In genomic region chr1:206504363-206504713, GRCh38 we compare ENCODE assay signal across 13 cellular contexts. TPM values are rescaled to one million over a fixed set of nuclear protein-coding genes. Genes with fewer than 3 reads are reported as not detected.
DNase-seq lines count a peak whose midpoint lies in the region; ATAC-seq, FAIRE-seq and TF ChIP-seq lines count a peak whose summit lies in the region.
"Had no signal": no experiment of that assay in that cellular context is flagged by ENCODE, and none has a peak within 500 bp of the region (broad histone marks: within the 10 kb centered on the region; RNA-seq: fewer than 3 reads in every experiment).

No MANE protein-coding gene starts in this region.

- TF ChIP-seq RAD21 in liver (IDR thresholded peaks at IDR 0.05), result no peak

- H3K27ac ChIP-seq in liver (ENCODE audit: low read depth in 1 of 2, low read length in 2 of 2), result no peak overlapping the region
- H3K27ac ChIP-seq in right lobe of liver, result no peak overlapping the region
- H3K27ac ChIP-seq in kidney (ENCODE audit: low read depth in 2 of 2, low read length in 2 of 2), result peak overlapping the region; percentile 20 to 29

- peaks cover 24% of the 10 kb centered on the region for H3K27me3 Mint-ChIP-seq in activated CD4-positive, alpha-beta memory T cell treated with anti-CD3 and anti-CD28 coated beads, Interleukin-2, amount 10 ng/mL, durations not matched to agents 7 days and 5 days
- H3K27me3 Mint-ChIP-seq in osteocyte (ENCODE audit: unreplicated experiment), result peaks cover 34% of the 10 kb centered on the region

- intact Hi-C loops in right lobe of liver (cut with DNase I) (loop anchor here in 1 of 2 donors (5.0 kb wide), 1 partner anchor 38 kb away; no protein-coding TSS in a partner anchor), kidney (cut with DNase I) (no loop called here)

- peaks cover 48% of the 10 kb centered on the region for H3K4me1 Mint-ChIP-seq in activated CD4-positive, alpha-beta memory T cell treated with anti-CD3 and anti-CD28 coated beads, Interleukin-2, amount 10 ng/mL, durations not matched to agents 7 days and 5 days
- H3K4me1 Mint-ChIP-seq in osteocyte (ENCODE audit: unreplicated experiment), result peaks cover 29% of the 10 kb centered on the region

- DNase-seq in right lobe of liver (no peak), kidney (no peak), EL (no peak), osteocyte (ENCODE audit: extremely low spot score, unreplicated experiment) (no peak)
- DNase-seq in activated CD4-positive, alpha-beta memory T cell treated with anti-CD3 and anti-CD28 coated beads, Interleukin-2, amount 10 ng/mL, durations not matched to agents 7 days and 5 days, result no peak
- DNase-seq: naive B cell, NCI-H146, NCI-H524 had no signal

- no peak overlapping the region for H3K9ac ChIP-seq in liver (ENCODE audit: low read depth in 1 of 2, low read length in 2 of 2)
- H3K9ac ChIP-seq in kidney (ENCODE audit: low read length in 2 of 2), result no peak overlapping the region

- H3K4me1 ChIP-seq in liver (ENCODE audit: control insufficient read depth in 4 of 4, insufficient read depth in 4 of 4, low read length in 3 of 4) (peaks cover 11 to 64% (median 48%) of the 10 kb centered on the region in 4 donors), right lobe of liver (peaks cover 0 to 41% (median 8%) of the 10 kb centered on the region in 4 donors), kidney (ENCODE audit: control insufficient read depth in 1 of 2, insufficient read depth in 1 of 2, low read depth in 1 of 2, low read length in 2 of 2) (peaks cover 6 to 18% of the 10 kb centered on the region in 2 donors)

- no peak for FAIRE-seq in kidney (lab: Jason Lieb, UNC)

- no peak overlapping the region for H3K4me3 ChIP-seq in liver (ENCODE audit: low read depth in 1 of 3, low read length in 3 of 3)
- H3K4me3 ChIP-seq in right lobe of liver, result no peak overlapping the region
- H3K4me3 ChIP-seq in kidney (ENCODE audit: low read length in 2 of 2), result no peak overlapping the region
- H3K4me3 ChIP-seq: left lung had no signal

- TF ChIP-seq CTCF in liver (IDR thresholded peaks at IDR 0.05; ENCODE audit: low read depth, low read length, missing input control), result no peak
- no peak for TF ChIP-seq CTCF in right lobe of liver (IDR thresholded peaks at IDR 0.05)
- no peak for TF ChIP-seq CTCF in kidney (IDR thresholded peaks at IDR 0.05; ENCODE audit: borderline replicate concordance, extremely low read depth, insufficient read depth)
- TF ChIP-seq CTCF in osteocyte (IDR thresholded peaks at IDR 0.05), result no peak

- H3K27me3 ChIP-seq in liver (ENCODE audit: control insufficient read depth in 4 of 4, insufficient read depth in 4 of 4, low read length in 3 of 4) (no peaks in the 10 kb centered on the region), right lobe of liver (no peaks in the 10 kb centered on the region)

- H3K9me3 Mint-ChIP-seq in activated CD4-positive, alpha-beta memory T cell treated with anti-CD3 and anti-CD28 coated beads, Interleukin-2, amount 10 ng/mL, durations not matched to agents 7 days and 5 days, result no peaks in the 10 kb centered on the region
- no peaks in the 10 kb centered on the region for H3K9me3 Mint-ChIP-seq in osteocyte (ENCODE audit: unreplicated experiment)
- H3K9me3 Mint-ChIP-seq: naive B cell; stimulated activated memory B cell treated with anti-CD40 and anti-IgM and Interleukin-4, amounts not matched to agents 10 μg/mL and 1 μg/mL and 100 μg/mL, for 72 hours had no signal

- 70% methylated on average over 3 of the region's 3 CpGs for WGBS in liver
- 31% methylated on average over 3 of the region's 3 CpGs for WGBS in right lobe of liver (ENCODE audit: insufficient coverage, low coverage, low lambda C conversion rate, missing lambda C conversion rate)

- peak overlapping the region; percentile 51 for H3K27ac Mint-ChIP-seq in activated CD4-positive, alpha-beta memory T cell treated with anti-CD3 and anti-CD28 coated beads, Interleukin-2, amount 10 ng/mL, durations not matched to agents 7 days and 5 days
- no peak overlapping the region for H3K27ac Mint-ChIP-seq in osteocyte (ENCODE audit: unreplicated experiment)
- H3K27ac Mint-ChIP-seq: stimulated activated memory B cell treated with anti-CD40 and anti-IgM and Interleukin-4, amounts not matched to agents 10 μg/mL and 1 μg/mL and 100 μg/mL, for 72 hours had no signal

- H3K36me3 Mint-ChIP-seq in activated CD4-positive, alpha-beta memory T cell treated with anti-CD3 and anti-CD28 coated beads, Interleukin-2, amount 10 ng/mL, durations not matched to agents 7 days and 5 days (ENCODE audit: low read depth), result peaks cover 4% of the 10 kb centered on the region
- H3K36me3 Mint-ChIP-seq in osteocyte (ENCODE audit: unreplicated experiment), result no peaks in the 10 kb centered on the region
- H3K36me3 Mint-ChIP-seq: naive B cell; stimulated activated memory B cell treated with anti-CD40 and anti-IgM and Interleukin-4, amounts not matched to agents 10 μg/mL and 1 μg/mL and 100 μg/mL, for 72 hours had no signal

- H3K9me3 ChIP-seq in liver (ENCODE audit: control insufficient read depth in 4 of 4, low read length in 3 of 4) (no peaks in the 10 kb centered on the region), right lobe of liver (no peaks in the 10 kb centered on the region), kidney (ENCODE audit: control insufficient read depth in 1 of 2, low read length in 2 of 2) (no peaks in the 10 kb centered on the region)
- H3K9me3 ChIP-seq: left lung had no signal

- POLR2A ChIA-PET in activated CD4-positive, alpha-beta memory T cell treated with anti-CD3 and anti-CD28 coated beads, Interleukin-2, amount 10 ng/mL, durations not matched to agents 7 days and 5 days (lab: Charles Lee), result interaction anchor here (1.3 to 2.3 kb wide), 5 partner anchors 9 to 76 kb away, joined by 3 to 8 read pairs (median 6); no protein-coding TSS in a partner anchor

- H3K4me3 Mint-ChIP-seq in activated CD4-positive, alpha-beta memory T cell treated with anti-CD3 and anti-CD28 coated beads, Interleukin-2, amount 10 ng/mL, durations not matched to agents 7 days and 5 days, result no peak overlapping the region
- no peak overlapping the region for H3K4me3 Mint-ChIP-seq in osteocyte (ENCODE audit: unreplicated experiment)
- H3K4me3 Mint-ChIP-seq: stimulated activated memory B cell treated with anti-CD40 and anti-IgM and Interleukin-4, amounts not matched to agents 10 μg/mL and 1 μg/mL and 100 μg/mL, for 72 hours had no signal

- ATAC-seq in right lobe of liver (no peak), HG02852 (IDR thresholded peaks at IDR 0.05; ENCODE audit: unreplicated experiment) (no peak), GM21423 (IDR thresholded peaks at IDR 0.05; ENCODE audit: unreplicated experiment) (no peak)

- CTCF ChIA-PET in activated CD4-positive, alpha-beta memory T cell treated with anti-CD3 and anti-CD28 coated beads, Interleukin-2, amount 10 ng/mL, durations not matched to agents 7 days and 5 days (lab: Charles Lee), result interaction anchor here (0.8 to 1.3 kb wide), 4 partner anchors 14 to 108 kb away, joined by 3 to 6 read pairs (median 4); partner anchors contain the start of gene EIF2D

- TF ChIP-seq POLR2A in right lobe of liver (IDR thresholded peaks at IDR 0.05), result no peak

- no peaks in the 10 kb centered on the region for H3K36me3 ChIP-seq in liver (ENCODE audit: control insufficient read depth in 4 of 4, insufficient read depth in 3 of 4, low read depth in 1 of 4, low read length in 3 of 4)
- H3K36me3 ChIP-seq in right lobe of liver, result no peaks in the 10 kb centered on the region
- H3K36me3 ChIP-seq in kidney (ENCODE audit: control insufficient read depth in 1 of 2, insufficient read depth in 2 of 2, low read length in 2 of 2), result no peaks in the 10 kb centered on the region
- H3K36me3 ChIP-seq: left lung had no signal

TF ChIP-seq in liver, 16 proteins besides CTCF, POLR2A, EP300 and RAD21:
- TF ChIP-seq HNF4A (conservative IDR thresholded peaks at IDR 0.05) (peak; percentile 16 to 29), HNF4G (IDR thresholded peaks at IDR 0.05) (no peak)

RNA-seq across cellular contexts. Expression of gene RASSF5, which starts 3.0 kb away (rescaled TPM):
- total RNA-seq in liver (10 to 100 TPM in 1 of 2 donors, 1 to 10 TPM in 1; 5.8 to 10.0 TPM), right lobe of liver (10 to 100 TPM in 5 of 6 experiments, 1 to 10 TPM in 1; 8.1 to 18.8 (median 12.6) TPM), kidney (18.8 TPM), osteocyte (0.34 TPM in 1 of 2 replicates, not detected in the other)
- polyA plus RNA-seq in liver (1 to 10 TPM; 4.8 to 5.2 TPM), kidney (ENCODE audit: insufficient read depth, low read depth, low replicate concordance) (2.4 TPM)
- 100 to 1,000 TPM; 213 to 216 TPM for total RNA-seq in activated CD4-positive, alpha-beta memory T cell treated with anti-CD3 and anti-CD28 coated beads, Interleukin-2, amount 10 ng/mL, durations not matched to agents 7 days and 5 days

RNA-seq across cellular contexts. Expression of gene IKBKE, which starts 34.1 kb away (rescaled TPM):
- total RNA-seq in liver (1 to 10 TPM; 2.0 to 3.9 TPM), right lobe of liver (1 to 10 TPM in 5 of 6 experiments, under 1 TPM in 1; 0.86 to 2.7 (median 1.9) TPM), kidney (14.5 TPM), osteocyte (7.5 and 8.5 TPM in 2 replicates)
- polyA plus RNA-seq in liver (1 to 10 TPM in 1 of 2 donors, under 1 TPM in 1; 0.81 to 1.1 TPM), kidney (ENCODE audit: insufficient read depth, low read depth, low replicate concordance) (3.4 TPM)
- 10 to 100 TPM; 61.8 to 63.6 TPM for total RNA-seq in activated CD4-positive, alpha-beta memory T cell treated with anti-CD3 and anti-CD28 coated beads, Interleukin-2, amount 10 ng/mL, durations not matched to agents 7 days and 5 days

Comparison
In these comparisons a context has a peak if more than half of its experiments do, and no peak if none do; other contexts are left out.
1. H3K27ac ChIP-seq: peak in kidney (2 of 2); none in liver (0 of 2) and right lobe of liver (0 of 3).
2. RNA of gene RASSF5, which starts 3.0 kb away (total RNA-seq): 213 to 216 TPM in activated CD4-positive, alpha-beta memory T cell treated with anti-CD3 and anti-CD28 coated beads, Interleukin-2, amount 10 ng/mL, durations not matched to agents 7 days and 5 days; 18.8 TPM in kidney (single experiment), 8.1 to 18.8 TPM in right lobe of liver, 5.8 to 10.0 TPM in liver and 0.34 TPM in osteocyte; every median in the first group is over 10 times any median in the second.